ENCODE assay signal across 22 cellular contexts in genomic region chr3:184611606-184612304, GRCh38. TPM values are rescaled to one million over a fixed set of nuclear protein-coding genes. Genes with fewer than 3 reads are reported as not detected.
"Had no signal": no experiment of that assay in that cellular context is flagged by ENCODE, and none has a peak within 500 bp of the region (broad histone marks: within the 10 kb centered on the region; RNA-seq: fewer than 3 reads in every experiment).

No MANE protein-coding gene starts in this region.

- H3K4me1 Mint-ChIP-seq: activated B cell treated with CpG ODN at 0.5 μM for 24 hours had no signal

- H3K9me3 Mint-ChIP-seq: activated B cell treated with CpG ODN at 0.5 μM for 24 hours; activated CD8-positive, alpha-beta T cell treated with anti-CD3 and anti-CD28 coated beads for 36 hours; activated naive CD8-positive, alpha-beta T cell treated with anti-CD3 and anti-CD28 coated beads, Interleukin-2, amount 10 ng/mL, durations not matched to agents 7 days and 5 days; activated T-helper 2 cell treated with anti-CD3 and anti-CD28 coated beads, Interferon-gamma antibody, Interleukin-2, Interleukin-4, amounts not matched to agents 10 μg/mL and 5 μg/mL and 100 μg/mL, durations not matched to agents 14 hours and 24 hours and 36 hours had no signal

- DNase-seq: activated B cell treated with CpG ODN at 0.5 μM for 24 hours; activated CD4-positive, alpha-beta T cell treated with anti-CD3 and anti-CD28 coated beads for 48 hours; activated CD8-positive, alpha-beta T cell treated with anti-CD3 and anti-CD28 coated beads for 36 hours; activated naive CD4-positive, alpha-beta T cell treated with Interleukin-2 at 50 U/mL for 16 hours; activated naive CD8-positive, alpha-beta T cell treated with anti-CD3 and anti-CD28 coated beads, Interleukin-2, amount 10 ng/mL, durations not matched to agents 7 days and 5 days; activated T-cell treated with anti-CD3 and anti-CD28 coated beads, Interleukin-2, amount 50 U/mL, for 1 hour; amygdala; cortex of kidney; erythroblast; hippocampal formation; islet precursor cell; psoas muscle; right lobe of liver; spleen; stimulated activated naive CD8-positive, alpha-beta T cell treated with anti-CD3 and anti-CD28 coated beads, Interleukin-15, Interleukin-2, amounts not matched to agents 100 U/mL and 50 U/mL, for 24 hours; substantia nigra; T-helper 1 cell; T-helper 9 cell; transverse colon had no signal

- H3K36me3 Mint-ChIP-seq: activated naive CD8-positive, alpha-beta T cell treated with anti-CD3 and anti-CD28 coated beads, Interleukin-2, amount 10 ng/mL, durations not matched to agents 7 days and 5 days had no signal

- H3K27ac ChIP-seq: psoas muscle, right lobe of liver, spleen, transverse colon, vagina had no signal

- H3K27ac Mint-ChIP-seq: activated B cell treated with CpG ODN at 0.5 μM for 24 hours; activated CD8-positive, alpha-beta T cell treated with anti-CD3 and anti-CD28 coated beads for 36 hours; activated naive CD8-positive, alpha-beta T cell treated with anti-CD3 and anti-CD28 coated beads, Interleukin-2, amount 10 ng/mL, durations not matched to agents 7 days and 5 days; activated T-helper 2 cell treated with anti-CD3 and anti-CD28 coated beads, Interferon-gamma antibody, Interleukin-2, Interleukin-4, amounts not matched to agents 10 μg/mL and 5 μg/mL and 100 μg/mL, durations not matched to agents 14 hours and 24 hours and 36 hours had no signal

- H3K9me3 ChIP-seq: psoas muscle, right lobe of liver, spleen, transverse colon, vagina had no signal

- H3K4me3 ChIP-seq: lung, psoas muscle, right lobe of liver, spleen, transverse colon, vagina had no signal

- H3K4me3 Mint-ChIP-seq: activated B cell treated with CpG ODN at 0.5 μM for 24 hours; activated CD8-positive, alpha-beta T cell treated with anti-CD3 and anti-CD28 coated beads for 36 hours; activated naive CD8-positive, alpha-beta T cell treated with anti-CD3 and anti-CD28 coated beads, Interleukin-2, amount 10 ng/mL, durations not matched to agents 7 days and 5 days had no signal

- H3K36me3 ChIP-seq: right lobe of liver, spleen, transverse colon, vagina had no signal

- H3K4me1 ChIP-seq: psoas muscle, right lobe of liver, transverse colon, vagina had no signal

- H3K27me3 ChIP-seq: right lobe of liver, transverse colon, vagina had no signal

RNA-seq across cellular contexts. Expression of gene EPHB3, which starts 50.2 kb away (rescaled TPM):
- total RNA-seq: activated T-helper 2 cell treated with anti-CD3 and anti-CD28 coated beads, Interferon-gamma antibody, Interleukin-2, Interleukin-4, amounts not matched to agents 10 μg/mL and 5 μg/mL and 100 μg/mL, durations not matched to agents 14 hours and 24 hours and 36 hours had no signal
